ENCODE assay signal across 12 cellular contexts in the genomic region with DNA sequence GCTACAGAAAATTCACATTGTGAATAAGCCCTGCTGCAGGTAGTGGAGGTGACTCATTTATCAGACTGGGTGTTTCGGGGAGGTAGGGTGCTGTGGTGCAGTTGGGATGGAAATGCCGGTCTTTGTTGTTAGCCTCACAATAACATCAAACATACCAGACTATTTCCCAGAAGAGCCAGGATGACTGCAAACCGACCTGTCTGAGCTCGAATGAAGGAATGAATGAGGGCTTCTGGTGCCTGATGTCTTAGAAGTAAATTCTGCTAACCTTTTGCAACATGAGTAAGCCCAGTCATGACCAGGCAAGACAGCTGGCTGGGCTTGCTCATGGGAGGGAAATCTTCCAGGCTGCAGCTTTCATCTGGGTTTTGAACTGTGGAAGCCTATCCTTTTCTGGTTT. TPM values are rescaled to one million over a fixed set of nuclear protein-coding genes. Genes with fewer than 3 reads are reported as not detected.
DNase-seq lines count a peak whose midpoint lies in the region; ATAC-seq, FAIRE-seq and TF ChIP-seq lines count a peak whose summit lies in the region.
"Had no signal": no experiment of that assay in that cellular context is flagged by ENCODE, and none has a peak within 500 bp of the region (broad histone marks: within the 10 kb centered on the region; RNA-seq: fewer than 3 reads in every experiment).

No MANE protein-coding gene starts in this region.

- no peak overlapping the region for H3K9ac ChIP-seq in kidney (ENCODE audit: low read length in 2 of 2)
- H3K9ac ChIP-seq: BLaER1 had no signal

- peak overlapping the region; percentile 53 for H3K4me3 Mint-ChIP-seq in activated CD4-positive, alpha-beta T cell treated with anti-CD3 and anti-CD28 coated beads, Interleukin-2, amount 10 ng/mL, durations not matched to agents 24 days and 14 days
- no peak overlapping the region for H3K4me3 Mint-ChIP-seq in WTC11
- H3K4me3 Mint-ChIP-seq: central memory CD8-positive, alpha-beta T cell had no signal

- intact Hi-C loops in activated CD4-positive, alpha-beta T cell treated with anti-CD3 and anti-CD28 coated beads, Interleukin-2, amount 10 ng/mL, durations not matched to agents 24 days and 14 days (cut with micrococcal nuclease), result no loop called here
- intact Hi-C loops in kidney (cut with DNase I), result no loop called here

- peaks cover 0 to 8% of the 10 kb centered on the region in 2 donors for H3K36me3 ChIP-seq in kidney (ENCODE audit: control insufficient read depth in 1 of 2, insufficient read depth in 2 of 2, low read length in 2 of 2)

- TF ChIP-seq CTCF in WTC11 (IDR thresholded peaks at IDR 0.05) (no peak), fibroblast of the aortic adventitia (IDR thresholded peaks at IDR 0.05; ENCODE audit: insufficient read depth, low read length) (no peak), kidney (IDR thresholded peaks at IDR 0.05; ENCODE audit: borderline replicate concordance, extremely low read depth, insufficient read depth) (no peak)

- peaks cover 34% of the 10 kb centered on the region for H3K4me1 Mint-ChIP-seq in activated CD4-positive, alpha-beta T cell treated with anti-CD3 and anti-CD28 coated beads, Interleukin-2, amount 10 ng/mL, durations not matched to agents 24 days and 14 days
- peaks cover 42% of the 10 kb centered on the region for H3K4me1 Mint-ChIP-seq in WTC11

- H3K4me1 ChIP-seq in kidney (ENCODE audit: control insufficient read depth in 1 of 2, insufficient read depth in 1 of 2, low read depth in 1 of 2, low read length in 2 of 2), result peaks cover 11 to 14% of the 10 kb centered on the region in 2 donors

- no peaks in the 10 kb centered on the region for H3K27me3 Mint-ChIP-seq in activated CD4-positive, alpha-beta T cell treated with anti-CD3 and anti-CD28 coated beads, Interleukin-2, amount 10 ng/mL, durations not matched to agents 24 days and 14 days
- no peaks in the 10 kb centered on the region for H3K27me3 Mint-ChIP-seq in WTC11 (ENCODE audit: low read depth)
- H3K27me3 Mint-ChIP-seq: central memory CD8-positive, alpha-beta T cell had no signal

- no peak overlapping the region for H3K4me3 ChIP-seq in fibroblast of the aortic adventitia (ENCODE audit: low read depth, low read length)
- H3K4me3 ChIP-seq in skin epidermis, result no peak overlapping the region
- H3K4me3 ChIP-seq in kidney (ENCODE audit: low read length in 2 of 2), result no peak overlapping the region
- H3K4me3 ChIP-seq: BLaER1, left lung had no signal

- DNase-seq in activated CD4-positive, alpha-beta T cell treated with anti-CD3 and anti-CD28 coated beads, Interleukin-2, amount 10 ng/mL, durations not matched to agents 24 days and 14 days, result peak; percentile 64
- DNase-seq in activated CD4-positive, alpha-beta T cell treated with anti-CD3 and anti-CD28 coated beads, Interleukin-2, amount 50 U/mL, for 1 hour, result no peak
- no peak for DNase-seq in WTC11 (ENCODE audit: low spot score)
- DNase-seq in fibroblast of the aortic adventitia (ENCODE audit: low read depth), result peak; percentile 79
- DNase-seq in kidney, result no peak
- no peak for DNase-seq in NCI-H748 (lab: John Stamatoyannopoulos, UW; ENCODE audit: unreplicated experiment)
- DNase-seq: left lung, NCI-H2029 had no signal

- H3K27ac ChIP-seq in skin epidermis (peak overlapping the region in 19 of 21 experiments; percentile 61 to 100 (median 99)), kidney (ENCODE audit: low read depth in 2 of 2, low read length in 2 of 2) (no peak overlapping the region)
- H3K27ac ChIP-seq: BLaER1 had no signal

- POLR2A ChIA-PET in WTC11 (lab: Charles Lee), result no interaction called here

- ATAC-seq in WTC11 (no peak), HG03442 (IDR thresholded peaks at IDR 0.05; ENCODE audit: unreplicated experiment) (no peak)
- ATAC-seq: left lung had no signal

- peaks cover 15% of the 10 kb centered on the region for H3K36me3 Mint-ChIP-seq in activated CD4-positive, alpha-beta T cell treated with anti-CD3 and anti-CD28 coated beads, Interleukin-2, amount 10 ng/mL, durations not matched to agents 24 days and 14 days (ENCODE audit: low read depth)
- H3K36me3 Mint-ChIP-seq in WTC11, result peaks cover 22% of the 10 kb centered on the region

- no peaks in the 10 kb centered on the region for H3K9me3 ChIP-seq in kidney (ENCODE audit: control insufficient read depth in 1 of 2, low read length in 2 of 2)
- H3K9me3 ChIP-seq: BLaER1, left lung had no signal

- no peak for FAIRE-seq in kidney (lab: Jason Lieb, UNC)

- no peaks in the 10 kb centered on the region for H3K9me3 Mint-ChIP-seq in activated CD4-positive, alpha-beta T cell treated with anti-CD3 and anti-CD28 coated beads, Interleukin-2, amount 10 ng/mL, durations not matched to agents 24 days and 14 days
- H3K9me3 Mint-ChIP-seq in WTC11, result no peaks in the 10 kb centered on the region
- H3K9me3 Mint-ChIP-seq: central memory CD8-positive, alpha-beta T cell had no signal

- CTCF ChIA-PET in WTC11 (lab: Charles Lee), result interaction anchor here (0.8 to 1.8 kb wide), 2 partner anchors 15 to 20 kb away, joined by 3 to 7 read pairs; no protein-coding TSS in a partner anchor

- peak overlapping the region; percentile 79 for H3K27ac Mint-ChIP-seq in activated CD4-positive, alpha-beta T cell treated with anti-CD3 and anti-CD28 coated beads, Interleukin-2, amount 10 ng/mL, durations not matched to agents 24 days and 14 days
- H3K27ac Mint-ChIP-seq in WTC11, result peak overlapping the region; percentile 93

TF ChIP-seq in WTC11, 78 proteins besides CTCF, POLR2A, EP300 and RAD21:
- TF ChIP-seq, protein P1, sequence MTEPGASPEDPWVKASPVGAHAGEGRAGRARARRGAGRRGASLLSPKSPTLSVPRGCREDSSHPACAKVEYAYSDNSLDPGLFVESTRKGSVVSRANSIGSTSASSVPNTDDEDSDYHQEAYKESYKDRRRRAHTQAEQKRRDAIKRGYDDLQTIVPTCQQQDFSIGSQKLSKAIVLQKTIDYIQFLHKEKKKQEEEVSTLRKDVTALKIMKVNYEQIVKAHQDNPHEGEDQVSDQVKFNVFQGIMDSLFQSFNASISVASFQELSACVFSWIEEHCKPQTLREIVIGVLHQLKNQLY (CRISPR knock-in tag; IDR thresholded peaks at IDR 0.05), result no peak
- TF ChIP-seq ZNF263 (CRISPR knock-in tag; IDR thresholded peaks at IDR 0.05; ENCODE audit: low read depth), result no peak
- TF ChIP-seq RORB (CRISPR knock-in tag; IDR thresholded peaks at IDR 0.05), result no peak
- TF ChIP-seq, protein P2, sequence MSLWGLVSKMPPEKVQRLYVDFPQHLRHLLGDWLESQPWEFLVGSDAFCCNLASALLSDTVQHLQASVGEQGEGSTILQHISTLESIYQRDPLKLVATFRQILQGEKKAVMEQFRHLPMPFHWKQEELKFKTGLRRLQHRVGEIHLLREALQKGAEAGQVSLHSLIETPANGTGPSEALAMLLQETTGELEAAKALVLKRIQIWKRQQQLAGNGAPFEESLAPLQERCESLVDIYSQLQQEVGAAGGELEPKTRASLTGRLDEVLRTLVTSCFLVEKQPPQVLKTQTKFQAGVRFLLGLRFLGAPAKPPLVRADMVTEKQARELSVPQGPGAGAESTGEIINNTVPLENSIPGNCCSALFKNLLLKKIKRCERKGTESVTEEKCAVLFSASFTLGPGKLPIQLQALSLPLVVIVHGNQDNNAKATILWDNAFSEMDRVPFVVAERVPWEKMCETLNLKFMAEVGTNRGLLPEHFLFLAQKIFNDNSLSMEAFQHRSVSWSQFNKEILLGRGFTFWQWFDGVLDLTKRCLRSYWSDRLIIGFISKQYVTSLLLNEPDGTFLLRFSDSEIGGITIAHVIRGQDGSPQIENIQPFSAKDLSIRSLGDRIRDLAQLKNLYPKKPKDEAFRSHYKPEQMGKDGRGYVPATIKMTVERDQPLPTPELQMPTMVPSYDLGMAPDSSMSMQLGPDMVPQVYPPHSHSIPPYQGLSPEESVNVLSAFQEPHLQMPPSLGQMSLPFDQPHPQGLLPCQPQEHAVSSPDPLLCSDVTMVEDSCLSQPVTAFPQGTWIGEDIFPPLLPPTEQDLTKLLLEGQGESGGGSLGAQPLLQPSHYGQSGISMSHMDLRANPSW (CRISPR knock-in tag; conservative IDR thresholded peaks at IDR 0.05; ENCODE audit: low read depth), result no peak
- TF ChIP-seq, protein P3, sequence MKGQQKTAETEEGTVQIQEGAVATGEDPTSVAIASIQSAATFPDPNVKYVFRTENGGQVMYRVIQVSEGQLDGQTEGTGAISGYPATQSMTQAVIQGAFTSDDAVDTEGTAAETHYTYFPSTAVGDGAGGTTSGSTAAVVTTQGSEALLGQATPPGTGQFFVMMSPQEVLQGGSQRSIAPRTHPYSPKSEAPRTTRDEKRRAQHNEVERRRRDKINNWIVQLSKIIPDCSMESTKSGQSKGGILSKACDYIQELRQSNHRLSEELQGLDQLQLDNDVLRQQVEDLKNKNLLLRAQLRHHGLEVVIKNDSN (CRISPR knock-in tag; IDR thresholded peaks at IDR 0.05), result no peak
- no peak for TF ChIP-seq ZNF121 (CRISPR knock-in tag; IDR thresholded peaks at IDR 0.05)
- TF ChIP-seq, protein P4, sequence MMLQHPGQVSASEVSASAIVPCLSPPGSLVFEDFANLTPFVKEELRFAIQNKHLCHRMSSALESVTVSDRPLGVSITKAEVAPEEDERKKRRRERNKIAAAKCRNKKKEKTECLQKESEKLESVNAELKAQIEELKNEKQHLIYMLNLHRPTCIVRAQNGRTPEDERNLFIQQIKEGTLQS (CRISPR knock-in tag; conservative IDR thresholded peaks at IDR 0.05), result no peak
- TF ChIP-seq, protein P5, sequence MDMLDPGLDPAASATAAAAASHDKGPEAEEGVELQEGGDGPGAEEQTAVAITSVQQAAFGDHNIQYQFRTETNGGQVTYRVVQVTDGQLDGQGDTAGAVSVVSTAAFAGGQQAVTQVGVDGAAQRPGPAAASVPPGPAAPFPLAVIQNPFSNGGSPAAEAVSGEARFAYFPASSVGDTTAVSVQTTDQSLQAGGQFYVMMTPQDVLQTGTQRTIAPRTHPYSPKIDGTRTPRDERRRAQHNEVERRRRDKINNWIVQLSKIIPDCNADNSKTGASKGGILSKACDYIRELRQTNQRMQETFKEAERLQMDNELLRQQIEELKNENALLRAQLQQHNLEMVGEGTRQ (CRISPR knock-in tag; IDR thresholded peaks at IDR 0.05), result no peak

RNA-seq across cellular contexts. Expression of a gene that starts 2.4 kb away (rescaled TPM):
- 245 and 249 TPM in 2 replicates for total RNA-seq in activated CD4-positive, alpha-beta T cell treated with anti-CD3 and anti-CD28 coated beads, Interleukin-2, amount 10 ng/mL, durations not matched to agents 24 days and 14 days
- 283 to 284 TPM (median 283 TPM) in 3 replicates for total RNA-seq in WTC11 (2021)
- total RNA-seq in fibroblast of the aortic adventitia (ENCODE audit: low replicate concordance), result 94.6 and 174 TPM in 2 replicates
- total RNA-seq in kidney, result 128 TPM
- polyA plus RNA-seq in kidney (ENCODE audit: insufficient read depth, low read depth, low replicate concordance), result 211 TPM

RNA-seq across cellular contexts. Expression of a gene that starts 27.6 kb away (rescaled TPM):
- total RNA-seq in activated CD4-positive, alpha-beta T cell treated with anti-CD3 and anti-CD28 coated beads, Interleukin-2, amount 10 ng/mL, durations not matched to agents 24 days and 14 days, result 37.1 and 38.1 TPM in 2 replicates
- total RNA-seq in WTC11 (2021) (46.3 to 49.5 TPM (median 47.8 TPM) in 3 replicates), fibroblast of the aortic adventitia (ENCODE audit: low replicate concordance) (7.0 and 16.3 TPM in 2 replicates), kidney (26.6 TPM)
- 65.3 TPM for polyA plus RNA-seq in kidney (ENCODE audit: insufficient read depth, low read depth, low replicate concordance)

Comparison
In these comparisons a context has a peak if more than half of its experiments do, and no peak if none do; other contexts are left out.
1. DNase-seq: peak in activated CD4-positive, alpha-beta T cell treated with anti-CD3 and anti-CD28 coated beads, Interleukin-2, amount 10 ng/mL, durations not matched to agents 24 days and 14 days (single experiment) and fibroblast of the aortic adventitia (single experiment); none in activated CD4-positive, alpha-beta T cell treated with anti-CD3 and anti-CD28 coated beads, Interleukin-2, amount 50 U/mL, for 1 hour (single experiment), WTC11 (single experiment), kidney (single experiment) and NCI-H748 (single experiment).
2. H3K27ac ChIP-seq: peak in skin epidermis (19 of 21); none in kidney (0 of 2).